ENCODE assay signal across 20 cellular contexts in genomic region chr22:27206001-27206746, GRCh38.
DNase-seq lines count a peak whose midpoint lies in the region; ATAC-seq and TF ChIP-seq lines count a peak whose summit lies in the region.
"Had no signal": no experiment of that assay in that cellular context is flagged by ENCODE, and none has a peak within 500 bp of the region (broad histone marks: within the 10 kb centered on the region; RNA-seq: fewer than 3 reads in every experiment).

No MANE protein-coding gene starts in this region.

- H2BK12ac ChIP-seq in neuronal stem cell (ENCODE audit: low read length), result no peak overlapping the region

- CTCF ChIA-PET in GM10248 (lab: Yijun Ruan, JAX), result no interaction called here

- no peak for ATAC-seq in HG03045 (IDR thresholded peaks at IDR 0.05; ENCODE audit: unreplicated experiment)
- ATAC-seq: T-cell had no signal

- H3K4me1 ChIP-seq in GM23248 (ENCODE audit: insufficient read depth) (peaks cover 41% of the 10 kb centered on the region), neuronal stem cell (ENCODE audit: control insufficient read depth in 2 of 2, insufficient read depth in 1 of 2, low read depth in 1 of 2, low read length in 2 of 2) (peaks cover 21 to 27% of the 10 kb centered on the region in 2 donors), hepatocyte (ENCODE audit: insufficient read depth) (peaks cover 19% of the 10 kb centered on the region)
- H3K4me1 ChIP-seq: adrenal gland had no signal

- H3K4me2 ChIP-seq in GM23248 (ENCODE audit: unreplicated experiment) (no peak overlapping the region), neuronal stem cell (ENCODE audit: insufficient read depth, low read length, poor library complexity, severe bottlenecking) (no peak overlapping the region), hepatocyte (no peak overlapping the region)

- H3K23ac ChIP-seq in neuronal stem cell (ENCODE audit: low read depth, low read length, poor library complexity), result no peak overlapping the region

- H2BK5ac ChIP-seq in neuronal stem cell (ENCODE audit: low read length), result no peak overlapping the region

- no peak overlapping the region for H3K4me3 ChIP-seq in GM23248
- no peak overlapping the region for H3K4me3 ChIP-seq in fibroblast of pulmonary artery (replicated peaks; ENCODE audit: low read depth, low read length)
- no peak overlapping the region for H3K4me3 ChIP-seq in neuronal stem cell (ENCODE audit: low read length in 2 of 2)
- H3K4me3 ChIP-seq in hepatocyte, result no peak overlapping the region
- H3K4me3 ChIP-seq: adrenal gland had no signal

- no peak overlapping the region for H2AFZ ChIP-seq in GM23248
- H2AFZ ChIP-seq in neuronal stem cell (ENCODE audit: low read length), result no peak overlapping the region
- no peak overlapping the region for H2AFZ ChIP-seq in hepatocyte

- H3K79me2 ChIP-seq in GM23248 (ENCODE audit: insufficient read depth) (no peaks in the 10 kb centered on the region), hepatocyte (no peaks in the 10 kb centered on the region)

- no peak overlapping the region for H3K14ac ChIP-seq in neuronal stem cell (ENCODE audit: low read length)

- WGBS in GM23248 (ENCODE audit: low coverage in 1 of 2, low lambda C conversion rate in 2 of 2, missing lambda C conversion rate in 2 of 2), 2 experiments, result 59 to 64% methylated on average over 6 of the region's 6 CpGs
- WGBS in neuronal stem cell (ENCODE audit: extremely low coverage in 2 of 2, insufficient read length in 2 of 2, insufficient replicate concordance in 1 of 2), 2 donors, result no CpG with 5 or more reads among the region's 6 CpGs
- 62% methylated on average over 6 of the region's 6 CpGs for WGBS in hepatocyte (ENCODE audit: low lambda C conversion rate, missing lambda C conversion rate)

- H2BK15ac ChIP-seq in neuronal stem cell (ENCODE audit: low read length), result peak overlapping the region; percentile 63

- POLR2A ChIA-PET in GM10248 (lab: Yijun Ruan, JAX), result no interaction called here

- in situ Hi-C loops in GM23248 (cut with MboI), result loop anchor here (25.0 kb wide), 1 partner anchor 606 kb away; the partner anchor contains the start of gene MN1

- no peaks in the 10 kb centered on the region for H3K9me2 ChIP-seq in GM23248 (ENCODE audit: insufficient read depth)
- H3K9me2 ChIP-seq in hepatocyte (replicated peaks; ENCODE audit: insufficient read depth), result no peaks in the 10 kb centered on the region

- H3K9ac ChIP-seq in GM23248 (no peak overlapping the region), neuronal stem cell (ENCODE audit: low read depth, low read length, poor library complexity) (no peak overlapping the region)

- H2AK5ac ChIP-seq in neuronal stem cell (ENCODE audit: low read depth, low read length), result no peak overlapping the region

- peak; percentile 65 for DNase-seq in GM23248
- DNase-seq in amniotic epithelial cell (ENCODE audit: low read depth), result peak; percentile 62
- peak; percentile 58 for DNase-seq in fibroblast of pulmonary artery (ENCODE audit: low read depth)
- no peak for DNase-seq in neuronal stem cell (ENCODE audit: low spot score)
- no peak for DNase-seq in hepatocyte (ENCODE audit: low spot score)
- no peak for DNase-seq in substantia nigra (lab: John Stamatoyannopoulos, UW)
- no peak for DNase-seq in GM10248 (ENCODE audit: extremely low spot score)
- DNase-seq: activated CD4-positive, alpha-beta T cell treated with anti-CD3 and anti-CD28 coated beads, Interleukin-2, amount 10 ng/mL, durations not matched to agents 24 days and 14 days; activated CD8-positive, alpha-beta memory T cell treated with anti-CD3 and anti-CD28 coated beads, Interleukin-2, amount 50 U/mL, for 4 hours; activated gamma-delta T cell; adrenal gland; CD8-positive, alpha-beta memory T cell; GOT3; hypothalamus; NCI-H1092 treated with DMSO at 0.1 percent for 48 hours; NCI-H69; Right ventricle myocardium superior; stimulated activated CD4-positive, alpha-beta T cell treated with anti-CD3 and anti-CD28 coated beads, Interleukin-4, amount 100 ng/mL, for 4 hours; T-cell had no signal

- no peak overlapping the region for H4K91ac ChIP-seq in neuronal stem cell (ENCODE audit: low read depth, low read length, poor library complexity)

- peak overlapping the region; percentile 23 for H3K18ac ChIP-seq in neuronal stem cell (ENCODE audit: low read length)

- no peaks in the 10 kb centered on the region for H3K79me1 ChIP-seq in neuronal stem cell (ENCODE audit: low read depth, low read length)

- no peak overlapping the region for H4K8ac ChIP-seq in neuronal stem cell (ENCODE audit: low read depth, low read length)

- no peaks in the 10 kb centered on the region for H3K36me3 ChIP-seq in GM23248 (ENCODE audit: low read depth)
- H3K36me3 ChIP-seq in neuronal stem cell (replicated peaks in 1 of 2; ENCODE audit: control insufficient read depth in 2 of 2, insufficient read depth in 2 of 2, low read length in 2 of 2), result no peaks in the 10 kb centered on the region
- no peaks in the 10 kb centered on the region for H3K36me3 ChIP-seq in hepatocyte (replicated peaks; ENCODE audit: insufficient read depth, low read depth)
- H3K36me3 ChIP-seq: adrenal gland had no signal

- no peak overlapping the region for H2BK120ac ChIP-seq in neuronal stem cell (ENCODE audit: low read depth, low read length)

- H3K27ac ChIP-seq in GM23248 (peak overlapping the region; percentile 38), neuronal stem cell (replicated peaks; ENCODE audit: low read length) (no peak overlapping the region), hepatocyte (no peak overlapping the region), substantia nigra (ENCODE audit: low read depth, low read length, poor library complexity, severe bottlenecking) (no peak overlapping the region)
- H3K27ac ChIP-seq: adrenal gland had no signal

- no peaks in the 10 kb centered on the region for H4K20me1 ChIP-seq in GM23248 (ENCODE audit: insufficient read depth)
- no peaks in the 10 kb centered on the region for H4K20me1 ChIP-seq in hepatocyte (ENCODE audit: insufficient read depth, poor library complexity, severe bottlenecking)

- H3K9me3 ChIP-seq in GM23248 (ENCODE audit: low read depth), result no peaks in the 10 kb centered on the region
- H3K9me3 ChIP-seq in neuronal stem cell (replicated peaks in 1 of 2; ENCODE audit: control insufficient read depth in 2 of 2, insufficient read depth in 1 of 2, low read depth in 1 of 2, low read length in 2 of 2), result no peaks in the 10 kb centered on the region
- no peaks in the 10 kb centered on the region for H3K9me3 ChIP-seq in hepatocyte (ENCODE audit: low read depth)
- H3K9me3 ChIP-seq: adrenal gland had no signal

- peaks cover 32% of the 10 kb centered on the region for H3F3A ChIP-seq in GM23248 (ENCODE audit: insufficient read depth)

- H3K4ac ChIP-seq in neuronal stem cell (ENCODE audit: low read length), result no peak overlapping the region

- H3K27me3 ChIP-seq in GM23248 (replicated peaks; ENCODE audit: insufficient read depth) (no peaks in the 10 kb centered on the region), neuronal stem cell (ENCODE audit: control insufficient read depth in 3 of 3, insufficient read depth in 3 of 3, low read depth in 1 of 3, low read length in 3 of 3) (no peaks in the 10 kb centered on the region), hepatocyte (no peaks in the 10 kb centered on the region)

- TF ChIP-seq CTCF in fibroblast of pulmonary artery (IDR thresholded peaks at IDR 0.05; ENCODE audit: low read length, missing control alignments), result no peak
- no peak for TF ChIP-seq CTCF in hepatocyte (IDR thresholded peaks at IDR 0.05; ENCODE audit: poor library complexity)
- no peak for TF ChIP-seq CTCF in GM10248 (IDR thresholded peaks at IDR 0.05; ENCODE audit: control extremely low read depth, extremely low read depth, low read depth, missing control alignments)

Comparison
In these comparisons a context has a peak if more than half of its experiments do, and no peak if none do; other contexts are left out.
1. DNase-seq: peak in GM23248 (single experiment), amniotic epithelial cell (single experiment) and fibroblast of pulmonary artery (single experiment); none in neuronal stem cell (single experiment), hepatocyte (single experiment), substantia nigra (0 of 49) and GM10248 (single experiment).